In the genomic region with DNA sequence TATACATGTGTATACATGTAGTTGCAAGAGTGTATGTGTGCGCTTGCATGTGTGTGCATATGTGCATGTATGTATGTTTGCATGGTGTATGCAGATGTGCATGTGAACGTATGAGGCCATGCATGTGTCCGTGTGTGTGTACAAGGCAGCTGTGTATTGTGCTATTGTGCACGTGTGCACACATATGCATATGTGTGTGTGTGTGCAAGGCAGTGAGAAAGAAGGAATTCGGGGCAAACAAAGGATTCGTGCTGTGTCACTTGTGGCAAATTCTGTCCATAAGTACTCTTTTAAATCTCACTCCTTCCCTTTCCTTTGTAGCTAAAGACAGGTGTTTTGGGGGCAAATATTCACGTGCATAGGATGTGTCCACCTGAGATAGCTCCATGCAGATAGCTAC, we compare ENCODE assay signal across 31 cellular contexts.
"Had no signal": no experiment of that assay in that cellular context is flagged by ENCODE, and none has a peak within 500 bp of the region (broad histone marks: within the 10 kb centered on the region; RNA-seq: fewer than 3 reads in every experiment).

No MANE protein-coding gene starts in this region.

- ATAC-seq: activated naive CD8-positive, alpha-beta T cell treated with anti-CD3 and anti-CD28 coated beads, Interleukin-2, amount 50 U/mL, for 24 hours; activated T-cell treated with anti-CD3 and anti-CD28 coated beads, Interleukin-2, amount 50 U/mL, for 72 hours; body of pancreas; foreskin keratinocyte; gastrocnemius medialis; heart left ventricle had no signal

- H3K4me1 ChIP-seq: adrenal gland, body of pancreas, colonic mucosa, esophagus muscularis mucosa, foreskin keratinocyte, gastrocnemius medialis, heart left ventricle had no signal

- H3K27ac ChIP-seq: adrenal gland, body of pancreas, colonic mucosa, dorsolateral prefrontal cortex, esophagus muscularis mucosa, foreskin keratinocyte, gastrocnemius medialis, heart left ventricle had no signal

- H3K36me3 Mint-ChIP-seq: activated naive CD4-positive, alpha-beta T cell treated with anti-CD3 and anti-CD28 coated beads, Interleukin-2, amount 50 U/mL, for 24 hours; activated naive CD8-positive, alpha-beta T cell treated with anti-CD3 and anti-CD28 coated beads for 36 hours had no signal

- H3K4me3 Mint-ChIP-seq: activated CD4-positive, alpha-beta memory T cell treated with anti-CD3 and anti-CD28 coated beads, Interleukin-2, amount 10 ng/mL, durations not matched to agents 7 days and 5 days; activated CD4-positive, alpha-beta T cell treated with anti-CD3 and anti-CD28 coated beads, Interleukin-2, amount 10 ng/mL, durations not matched to agents 7 days and 5 days; activated naive CD4-positive, alpha-beta T cell treated with anti-CD3 and anti-CD28 coated beads, Interleukin-2, amount 50 U/mL, for 24 hours; activated naive CD8-positive, alpha-beta T cell treated with anti-CD3 and anti-CD28 coated beads for 36 hours; activated naive CD8-positive, alpha-beta T cell treated with anti-CD3 and anti-CD28 coated beads, Interleukin-2, amount 50 U/mL, for 24 hours; activated T-cell treated with anti-CD3 and anti-CD28 coated beads, Interleukin-2, amount 50 U/mL, for 24 hours; activated T-cell treated with anti-CD3 and anti-CD28 coated beads, Interleukin-2, amount 50 U/mL, for 72 hours; dendritic cell treated with granulocyte-macrophage colony-stimulating factor and Interleukin-4, amounts not matched to agents 40 ng/mL and 50 ng/mL, for 4 days had no signal

- H3K9me3 ChIP-seq: adrenal gland, body of pancreas, colonic mucosa, esophagus muscularis mucosa, gastrocnemius medialis, heart left ventricle had no signal

- H3K27me3 Mint-ChIP-seq: activated CD4-positive, alpha-beta memory T cell treated with anti-CD3 and anti-CD28 coated beads, Interleukin-2, amount 10 ng/mL, durations not matched to agents 7 days and 5 days; activated CD4-positive, alpha-beta T cell treated with anti-CD3 and anti-CD28 coated beads, Interleukin-2, amount 10 ng/mL, durations not matched to agents 7 days and 5 days had no signal

- DNase-seq: activated CD4-positive, alpha-beta memory T cell treated with anti-CD3 and anti-CD28 coated beads, Interleukin-2, amount 10 ng/mL, durations not matched to agents 7 days and 5 days; activated CD4-positive, alpha-beta T cell treated with anti-CD3 and anti-CD28 coated beads for 1 hour; activated CD4-positive, alpha-beta T cell treated with anti-CD3 and anti-CD28 coated beads for 4 hours; activated CD4-positive, alpha-beta T cell treated with anti-CD3 and anti-CD28 coated beads, Interleukin-2, amount 10 ng/mL, durations not matched to agents 7 days and 5 days; activated CD4-positive, alpha-beta T cell treated with anti-CD3 and anti-CD28 coated beads, Interleukin-2, amount 50 U/mL, for 4 hours; activated CD8-positive, alpha-beta memory T cell treated with anti-CD3 and anti-CD28 coated beads, Interleukin-2, amount 50 U/mL, for 48 hours; activated gamma-delta T cell treated with Interleukin-2 at 50 U/mL for 16 hours; activated naive CD4-positive, alpha-beta T cell treated with Interleukin-2 at 50 U/mL for 16 hours; activated naive CD8-positive, alpha-beta T cell treated with anti-CD3 and anti-CD28 coated beads for 36 hours; activated naive CD8-positive, alpha-beta T cell treated with anti-CD3 and anti-CD28 coated beads, Interleukin-2, amount 50 U/mL, for 24 hours; activated T-cell treated with anti-CD3 and anti-CD28 coated beads for 4 hours; activated T-cell treated with anti-CD3 and anti-CD28 coated beads, Interleukin-2, amount 50 U/mL, for 24 hours; activated T-cell treated with anti-CD3 and anti-CD28 coated beads, Interleukin-2, amount 50 U/mL, for 72 hours; adrenal gland; amygdala; aorta; body of pancreas; central memory CD4-positive, alpha-beta T cell; cerebellar nuclear complex; colonic mucosa; dorsolateral prefrontal cortex; effector memory CD4-positive, alpha-beta T cell; erythroblast; foreskin keratinocyte; gastrocnemius medialis; glutamatergic neuron; heart left ventricle; T-helper 2 cell had no signal

- H3K27me3 ChIP-seq: adrenal gland, colonic mucosa, foreskin keratinocyte, gastrocnemius medialis had no signal

- H3K9me3 Mint-ChIP-seq: activated CD4-positive, alpha-beta memory T cell treated with anti-CD3 and anti-CD28 coated beads, Interleukin-2, amount 10 ng/mL, durations not matched to agents 7 days and 5 days; activated CD4-positive, alpha-beta T cell treated with anti-CD3 and anti-CD28 coated beads, Interleukin-2, amount 10 ng/mL, durations not matched to agents 7 days and 5 days; activated naive CD4-positive, alpha-beta T cell treated with anti-CD3 and anti-CD28 coated beads, Interleukin-2, amount 50 U/mL, for 24 hours; activated naive CD8-positive, alpha-beta T cell treated with anti-CD3 and anti-CD28 coated beads for 36 hours; activated T-cell treated with anti-CD3 and anti-CD28 coated beads, Interleukin-2, amount 50 U/mL, for 24 hours; activated T-cell treated with anti-CD3 and anti-CD28 coated beads, Interleukin-2, amount 50 U/mL, for 72 hours; dendritic cell treated with granulocyte-macrophage colony-stimulating factor and Interleukin-4, amounts not matched to agents 40 ng/mL and 50 ng/mL, for 4 days had no signal

- H3K27ac Mint-ChIP-seq: activated CD4-positive, alpha-beta memory T cell treated with anti-CD3 and anti-CD28 coated beads, Interleukin-2, amount 10 ng/mL, durations not matched to agents 7 days and 5 days; activated CD4-positive, alpha-beta T cell treated with anti-CD3 and anti-CD28 coated beads, Interleukin-2, amount 10 ng/mL, durations not matched to agents 7 days and 5 days; activated naive CD4-positive, alpha-beta T cell treated with anti-CD3 and anti-CD28 coated beads, Interleukin-2, amount 50 U/mL, for 24 hours; activated naive CD8-positive, alpha-beta T cell treated with anti-CD3 and anti-CD28 coated beads for 36 hours; activated naive CD8-positive, alpha-beta T cell treated with anti-CD3 and anti-CD28 coated beads, Interleukin-2, amount 50 U/mL, for 24 hours; activated T-cell treated with anti-CD3 and anti-CD28 coated beads, Interleukin-2, amount 50 U/mL, for 24 hours; activated T-cell treated with anti-CD3 and anti-CD28 coated beads, Interleukin-2, amount 50 U/mL, for 72 hours; dendritic cell treated with granulocyte-macrophage colony-stimulating factor and Interleukin-4, amounts not matched to agents 40 ng/mL and 50 ng/mL, for 4 days had no signal

- H3K4me3 ChIP-seq: adrenal gland, body of pancreas, colonic mucosa, dorsolateral prefrontal cortex, esophagus muscularis mucosa, gastrocnemius medialis, heart left ventricle had no signal

- H3K36me3 ChIP-seq: adrenal gland, colonic mucosa, esophagus muscularis mucosa, gastrocnemius medialis, heart left ventricle had no signal
